In genomic region chr6:107161521-107161920, GRCh38 we compare ENCODE assay signal across 31 cellular contexts.
"Had no signal": no experiment of that assay in that cellular context is flagged by ENCODE, and none has a peak within 500 bp of the region (broad histone marks: within the 10 kb centered on the region; RNA-seq: fewer than 3 reads in every experiment).

No MANE protein-coding gene starts in this region.

- ATAC-seq: naive thymus-derived CD8-positive, alpha-beta T cell; natural killer cell treated with Interleukin-12 subunit alpha and Interleukin-12 subunit beta and Interleukin-15 and Interleukin-18, amount 100 ng/mL, for 72 hours; psoas muscle; right cardiac atrium; right lobe of liver; stimulated activated memory B cell treated with anti-CD40 and anti-IgM and Interleukin-4, amounts not matched to agents 10 μg/mL and 1 μg/mL and 100 μg/mL, for 72 hours; stimulated activated naive CD8-positive, alpha-beta T cell treated with anti-CD3 and anti-CD28 coated beads, Interleukin-15, amount 100 ng/mL, for 72 hours; stimulated activated naive CD8-positive, alpha-beta T cell treated with anti-CD3 and anti-CD28 coated beads, Interleukin-15, Interleukin-2, amounts not matched to agents 100 U/mL and 50 U/mL, for 24 hours; upper lobe of right lung had no signal

- H3K4me2 ChIP-seq: neural progenitor cell, smooth muscle cell had no signal

- H3K9me3 ChIP-seq: ovary, psoas muscle, right lobe of liver, spleen, suprapubic skin, testis, tibial artery, transverse colon, upper lobe of right lung, uterus had no signal

- H3K27me3 ChIP-seq: neural progenitor cell, ovary, right lobe of liver, spleen, suprapubic skin, testis, tibial artery, transverse colon, upper lobe of right lung, uterus had no signal

- H3K4me1 Mint-ChIP-seq: naive B cell; naive thymus-derived CD8-positive, alpha-beta T cell; stimulated activated memory B cell treated with anti-CD40 and anti-IgM and Interleukin-4, amounts not matched to agents 10 μg/mL and 1 μg/mL and 100 μg/mL, for 72 hours; stimulated activated naive CD8-positive, alpha-beta T cell treated with anti-CD3 and anti-CD28 coated beads, Interleukin-15, amount 100 ng/mL, for 72 hours had no signal

- H3K36me3 Mint-ChIP-seq: naive B cell; naive thymus-derived CD8-positive, alpha-beta T cell; natural killer cell treated with Interleukin-12 subunit alpha and Interleukin-12 subunit beta and Interleukin-15 and Interleukin-18, amount 100 ng/mL, for 72 hours; stimulated activated memory B cell treated with anti-CD40 and anti-IgM and Interleukin-4, amounts not matched to agents 10 μg/mL and 1 μg/mL and 100 μg/mL, for 72 hours had no signal

- H3K9me3 Mint-ChIP-seq: naive thymus-derived CD8-positive, alpha-beta T cell; natural killer cell treated with Interleukin-12 subunit alpha and Interleukin-12 subunit beta and Interleukin-15 and Interleukin-18, amount 100 ng/mL, for 72 hours; nephron progenitor cell; neural progenitor cell; stimulated activated memory B cell treated with anti-CD40 and anti-IgM and Interleukin-4, amounts not matched to agents 10 μg/mL and 1 μg/mL and 100 μg/mL, for 72 hours; stimulated activated naive CD8-positive, alpha-beta T cell treated with anti-CD3 and anti-CD28 coated beads, Interleukin-15, amount 100 ng/mL, for 72 hours; type B pancreatic cell had no signal

- H3K27ac ChIP-seq: neural progenitor cell, ovary, parathyroid adenoma, psoas muscle, right lobe of liver, skin epidermis, spleen, suprapubic skin, testis, tibial artery, transverse colon, upper lobe of right lung, uterus had no signal

- DNase-seq: naive B cell; naive thymus-derived CD8-positive, alpha-beta T cell; nephron progenitor cell; occipital lobe; ovary; psoas muscle; right cardiac atrium; right lobe of liver; spleen; stimulated activated CD4-positive, alpha-beta T cell treated with anti-CD3 and anti-CD28 coated beads, Interleukin-12 subunit alpha, Interleukin-12 subunit beta, amount 100 ng/mL, for 4 hours; stimulated activated CD4-positive, alpha-beta T cell treated with anti-CD3 and anti-CD28 coated beads, Interleukin-1b, Interleukin-23, amount 100 ng/mL, for 48 hours; stimulated activated CD4-positive, alpha-beta T cell treated with anti-CD3 and anti-CD28 coated beads, Interleukin-4, amount 100 ng/mL, for 1 hour; stimulated activated CD4-positive, alpha-beta T cell treated with anti-CD3 and anti-CD28 coated beads, Interleukin-4, amount 100 ng/mL, for 4 hours; stimulated activated CD8-positive, alpha-beta memory T cell treated with anti-CD3 and anti-CD28 coated beads, Interleukin-4, amount 100 ng/mL, for 48 hours; stimulated activated naive CD4-positive, alpha-beta T cell; stimulated activated naive CD8-positive, alpha-beta T cell treated with anti-CD3 and anti-CD28 coated beads, Interleukin-15, amount 100 ng/mL, for 72 hours; stimulated activated naive CD8-positive, alpha-beta T cell treated with anti-CD3 and anti-CD28 coated beads, Interleukin-15, Interleukin-2, amounts not matched to agents 100 U/mL and 50 U/mL, for 24 hours; substantia nigra; testis; tibial artery; transverse colon; upper lobe of right lung; uterus had no signal

- H3K9ac ChIP-seq: neural progenitor cell, parathyroid adenoma had no signal

- H3K4me1 ChIP-seq: parathyroid adenoma, psoas muscle, right lobe of liver, spleen, suprapubic skin, testis, tibial artery, transverse colon, upper lobe of right lung, uterus had no signal

- H3K4me3 ChIP-seq: neural progenitor cell, ovary, psoas muscle, right lobe of liver, skin epidermis, smooth muscle cell, spleen, suprapubic skin, testis, tibial artery, transverse colon, upper lobe of right lung, uterus had no signal

- H3K27me3 Mint-ChIP-seq: naive B cell; naive thymus-derived CD8-positive, alpha-beta T cell; natural killer cell treated with Interleukin-12 subunit alpha and Interleukin-12 subunit beta and Interleukin-15 and Interleukin-18, amount 100 ng/mL, for 72 hours; stimulated activated memory B cell treated with anti-CD40 and anti-IgM and Interleukin-4, amounts not matched to agents 10 μg/mL and 1 μg/mL and 100 μg/mL, for 72 hours; stimulated activated naive CD8-positive, alpha-beta T cell treated with anti-CD3 and anti-CD28 coated beads, Interleukin-15, amount 100 ng/mL, for 72 hours; type B pancreatic cell had no signal

- H3K36me3 ChIP-seq: neural progenitor cell, ovary, right lobe of liver, spleen, suprapubic skin, tibial artery, transverse colon, upper lobe of right lung, uterus had no signal

- H3K27ac Mint-ChIP-seq: naive thymus-derived CD8-positive, alpha-beta T cell; natural killer cell treated with Interleukin-12 subunit alpha and Interleukin-12 subunit beta and Interleukin-15 and Interleukin-18, amount 100 ng/mL, for 72 hours; nephron progenitor cell; neural progenitor cell; stimulated activated memory B cell treated with anti-CD40 and anti-IgM and Interleukin-4, amounts not matched to agents 10 μg/mL and 1 μg/mL and 100 μg/mL, for 72 hours; stimulated activated naive CD8-positive, alpha-beta T cell treated with anti-CD3 and anti-CD28 coated beads, Interleukin-15, amount 100 ng/mL, for 72 hours; type B pancreatic cell had no signal

- H2AFZ ChIP-seq: neural progenitor cell, parathyroid adenoma had no signal

- H3K79me2 ChIP-seq: parathyroid adenoma had no signal

- H3K4me3 Mint-ChIP-seq: naive B cell; naive thymus-derived CD8-positive, alpha-beta T cell; natural killer cell treated with Interleukin-12 subunit alpha and Interleukin-12 subunit beta and Interleukin-15 and Interleukin-18, amount 100 ng/mL, for 72 hours; nephron progenitor cell; neural progenitor cell; stimulated activated memory B cell treated with anti-CD40 and anti-IgM and Interleukin-4, amounts not matched to agents 10 μg/mL and 1 μg/mL and 100 μg/mL, for 72 hours; stimulated activated naive CD8-positive, alpha-beta T cell treated with anti-CD3 and anti-CD28 coated beads, Interleukin-15, amount 100 ng/mL, for 72 hours; type B pancreatic cell had no signal
